Comparison of ENCODE assay signal across 28 cellular contexts in genomic region chr17:50679008-50679544, GRCh38. TPM values are rescaled to one million over a fixed set of nuclear protein-coding genes. Genes with fewer than 3 reads are reported as not detected.
"Had no signal": no experiment of that assay in that cellular context is flagged by ENCODE, and none has a peak within 500 bp of the region (broad histone marks: within the 10 kb centered on the region; RNA-seq: fewer than 3 reads in every experiment).

No MANE protein-coding gene starts in this region.

- H3K27ac Mint-ChIP-seq: activated CD8-positive, alpha-beta T cell treated with anti-CD3 and anti-CD28 coated beads, Interleukin-2, amount 10 ng/mL, durations not matched to agents 7 days and 5 days; activated naive CD8-positive, alpha-beta T cell; brain; T-helper 17 cell had no signal

- FAIRE-seq: astrocyte had no signal

- DNase-seq: activated CD4-positive, alpha-beta T cell treated with anti-CD3 and anti-CD28 coated beads for 48 hours; activated CD4-positive, alpha-beta T cell treated with anti-CD3 and anti-CD28 coated beads, Interleukin-2, amount 50 U/mL, for 4 hours; activated CD4-positive, CD25-positive, alpha-beta regulatory T cell treated with anti-CD3 and anti-CD28 coated beads, Interleukin-2, amount 50 U/mL, for 72 hours; activated CD8-positive, alpha-beta memory T cell treated with anti-CD3 and anti-CD28 coated beads, Interleukin-2, amount 50 U/mL, for 48 hours; activated CD8-positive, alpha-beta T cell treated with anti-CD3 and anti-CD28 coated beads, Interleukin-2, amount 10 ng/mL, durations not matched to agents 7 days and 5 days; activated naive CD4-positive, alpha-beta T cell treated with Interleukin-2 at 50 U/mL for 16 hours; activated T-cell treated with anti-CD3 and anti-CD28 coated beads, Interleukin-2, amount 50 U/mL, for 1 hour; amygdala; Kasumi-1; KBM-7; NCI-H1092 treated with DMSO at 0.1 percent for 48 hours; NCI-H1417 treated with DMSO at 0.1 percent for 48 hours; NCI-H1694; NCI-H2029 treated with DMSO at 0.1 percent for 48 hours; NCI-H345; NCI-H510A; NCI-H526 treated with DMSO at 0.1 percent for 48 hours; NCI-H82; RPMI8226; SIG-M5; T-helper 17 cell; T-helper 9 cell had no signal

- H3K4me3 ChIP-seq: cardiac muscle cell had no signal

- H3K36me3 ChIP-seq: cardiac muscle cell had no signal

- H3K27me3 ChIP-seq: cardiac muscle cell had no signal

- H3K27ac ChIP-seq: cardiac muscle cell had no signal

- H3K9me3 Mint-ChIP-seq: brain, WTC11 had no signal

- H3K4me3 Mint-ChIP-seq: activated CD8-positive, alpha-beta T cell treated with anti-CD3 and anti-CD28 coated beads, Interleukin-2, amount 10 ng/mL, durations not matched to agents 7 days and 5 days; activated naive CD8-positive, alpha-beta T cell; brain; T-helper 17 cell; WTC11 had no signal

- ATAC-seq: activated CD8-positive, alpha-beta T cell treated with anti-CD3 and anti-CD28 coated beads, Interleukin-2, amount 10 ng/mL, durations not matched to agents 7 days and 5 days; T-helper 17 cell; WTC11 had no signal

- H3K36me3 Mint-ChIP-seq: brain, WTC11 had no signal

RNA-seq across cellular contexts. Expression of gene ABCC3, which starts 44.4 kb away (rescaled TPM):
- total RNA-seq: activated CD8-positive, alpha-beta T cell treated with anti-CD3 and anti-CD28 coated beads, Interleukin-2, amount 10 ng/mL, durations not matched to agents 7 days and 5 days; cardiac muscle cell; OCI-LY7 had no signal
